Comparison of ENCODE assay signal across 1 cellular context in the genomic region with DNA sequence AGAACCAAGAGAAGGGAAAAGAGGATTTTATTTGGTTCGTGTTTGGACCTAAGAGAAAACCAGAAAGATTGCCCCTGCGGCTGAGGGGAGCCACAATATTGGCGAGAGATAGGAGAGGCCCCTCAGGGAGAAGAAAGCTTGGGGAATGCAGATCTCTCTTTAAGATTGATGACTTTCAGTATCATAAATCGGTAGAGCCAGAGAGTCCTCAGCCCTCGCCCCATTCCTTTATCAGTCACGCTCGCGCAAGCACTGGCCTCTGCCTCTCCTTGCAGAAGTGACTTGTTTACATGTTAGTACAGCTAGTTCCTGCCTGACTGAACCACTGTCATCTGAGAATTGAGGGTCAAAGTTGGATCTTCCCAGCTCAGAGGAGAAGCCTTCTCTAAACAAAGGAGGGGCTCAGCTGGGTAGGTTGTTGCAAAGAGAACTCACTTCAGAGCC.
TF ChIP-seq lines count a peak whose summit lies in the region.

No MANE protein-coding gene starts in this region.

TF ChIP-seq in GM23338, 12 proteins besides CTCF, POLR2A, EP300 and RAD21 (continued from another document):
- TF ChIP-seq, protein P1, sequence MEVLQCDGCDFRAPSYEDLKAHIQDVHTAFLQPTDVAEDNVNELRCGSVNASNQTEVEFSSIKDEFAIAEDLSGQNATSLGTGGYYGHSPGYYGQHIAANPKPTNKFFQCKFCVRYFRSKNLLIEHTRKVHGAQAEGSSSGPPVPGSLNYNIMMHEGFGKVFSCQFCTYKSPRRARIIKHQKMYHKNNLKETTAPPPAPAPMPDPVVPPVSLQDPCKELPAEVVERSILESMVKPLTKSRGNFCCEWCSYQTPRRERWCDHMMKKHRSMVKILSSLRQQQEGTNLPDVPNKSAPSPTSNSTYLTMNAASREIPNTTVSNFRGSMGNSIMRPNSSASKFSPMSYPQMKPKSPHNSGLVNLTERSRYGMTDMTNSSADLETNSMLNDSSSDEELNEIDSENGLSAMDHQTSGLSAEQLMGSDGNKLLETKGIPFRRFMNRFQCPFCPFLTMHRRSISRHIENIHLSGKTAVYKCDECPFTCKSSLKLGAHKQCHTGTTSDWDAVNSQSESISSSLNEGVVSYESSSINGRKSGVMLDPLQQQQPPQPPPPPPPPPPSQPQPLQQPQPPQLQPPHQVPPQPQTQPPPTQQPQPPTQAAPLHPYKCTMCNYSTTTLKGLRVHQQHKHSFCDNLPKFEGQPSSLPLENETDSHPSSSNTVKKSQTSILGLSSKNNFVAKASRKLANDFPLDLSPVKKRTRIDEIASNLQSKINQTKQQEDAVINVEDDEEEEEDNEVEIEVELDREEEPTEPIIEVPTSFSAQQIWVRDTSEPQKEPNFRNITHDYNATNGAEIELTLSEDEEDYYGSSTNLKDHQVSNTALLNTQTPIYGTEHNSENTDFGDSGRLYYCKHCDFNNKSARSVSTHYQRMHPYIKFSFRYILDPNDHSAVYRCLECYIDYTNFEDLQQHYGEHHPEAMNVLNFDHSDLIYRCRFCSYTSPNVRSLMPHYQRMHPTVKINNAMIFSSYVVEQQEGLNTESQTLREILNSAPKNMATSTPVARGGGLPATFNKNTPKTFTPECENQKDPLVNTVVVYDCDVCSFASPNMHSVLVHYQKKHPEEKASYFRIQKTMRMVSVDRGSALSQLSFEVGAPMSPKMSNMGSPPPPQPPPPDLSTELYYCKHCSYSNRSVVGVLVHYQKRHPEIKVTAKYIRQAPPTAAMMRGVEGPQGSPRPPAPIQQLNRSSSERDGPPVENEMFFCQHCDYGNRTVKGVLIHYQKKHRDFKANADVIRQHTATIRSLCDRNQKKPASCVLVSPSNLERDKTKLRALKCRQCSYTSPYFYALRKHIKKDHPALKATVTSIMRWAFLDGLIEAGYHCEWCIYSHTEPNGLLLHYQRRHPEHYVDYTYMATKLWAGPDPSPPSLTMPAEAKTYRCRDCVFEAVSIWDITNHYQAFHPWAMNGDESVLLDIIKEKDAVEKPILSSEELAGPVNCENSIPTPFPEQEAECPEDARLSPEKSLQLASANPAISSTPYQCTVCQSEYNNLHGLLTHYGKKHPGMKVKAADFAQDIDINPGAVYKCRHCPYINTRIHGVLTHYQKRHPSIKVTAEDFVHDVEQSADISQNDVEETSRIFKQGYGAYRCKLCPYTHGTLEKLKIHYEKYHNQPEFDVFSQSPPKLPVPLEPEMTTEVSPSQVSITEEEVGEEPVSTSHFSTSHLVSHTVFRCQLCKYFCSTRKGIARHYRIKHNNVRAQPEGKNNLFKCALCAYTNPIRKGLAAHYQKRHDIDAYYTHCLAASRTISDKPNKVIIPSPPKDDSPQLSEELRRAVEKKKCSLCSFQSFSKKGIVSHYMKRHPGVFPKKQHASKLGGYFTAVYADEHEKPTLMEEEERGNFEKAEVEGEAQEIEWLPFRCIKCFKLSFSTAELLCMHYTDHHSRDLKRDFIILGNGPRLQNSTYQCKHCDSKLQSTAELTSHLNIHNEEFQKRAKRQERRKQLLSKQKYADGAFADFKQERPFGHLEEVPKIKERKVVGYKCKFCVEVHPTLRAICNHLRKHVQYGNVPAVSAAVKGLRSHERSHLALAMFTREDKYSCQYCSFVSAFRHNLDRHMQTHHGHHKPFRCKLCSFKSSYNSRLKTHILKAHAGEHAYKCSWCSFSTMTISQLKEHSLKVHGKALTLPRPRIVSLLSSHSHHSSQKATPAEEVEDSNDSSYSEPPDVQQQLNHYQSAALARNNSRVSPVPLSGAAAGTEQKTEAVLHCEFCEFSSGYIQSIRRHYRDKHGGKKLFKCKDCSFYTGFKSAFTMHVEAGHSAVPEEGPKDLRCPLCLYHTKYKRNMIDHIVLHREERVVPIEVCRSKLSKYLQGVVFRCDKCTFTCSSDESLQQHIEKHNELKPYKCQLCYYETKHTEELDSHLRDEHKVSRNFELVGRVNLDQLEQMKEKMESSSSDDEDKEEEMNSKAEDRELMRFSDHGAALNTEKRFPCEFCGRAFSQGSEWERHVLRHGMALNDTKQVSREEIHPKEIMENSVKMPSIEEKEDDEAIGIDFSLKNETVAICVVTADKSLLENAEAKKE (CRISPR knock-in tag; IDR thresholded peaks at IDR 0.05) = no peak
- TF ChIP-seq POLR2AphosphoS5 (IDR thresholded peaks at IDR 0.05; ENCODE audit: low read depth) (no peak), STAT1 (IDR thresholded peaks at IDR 0.05; ENCODE audit: unreplicated experiment) (no peak), ZNF331 (CRISPR knock-in tag; IDR thresholded peaks at IDR 0.05; ENCODE audit: low read depth) (no peak), ZNF114 (CRISPR knock-in tag; IDR thresholded peaks at IDR 0.05) (no peak), NANOG (IDR thresholded peaks at IDR 0.05; ENCODE audit: borderline replicate concordance) (no peak), EZH2 (IDR thresholded peaks at IDR 0.05; ENCODE audit: low read depth, unreplicated experiment) (no peak), CREB1 (CRISPR knock-in tag; IDR thresholded peaks at IDR 0.05; ENCODE audit: low read depth) (no peak), JUNB (IDR thresholded peaks at IDR 0.05; ENCODE audit: unreplicated experiment) (no peak)
- TF ChIP-seq, protein P2, sequence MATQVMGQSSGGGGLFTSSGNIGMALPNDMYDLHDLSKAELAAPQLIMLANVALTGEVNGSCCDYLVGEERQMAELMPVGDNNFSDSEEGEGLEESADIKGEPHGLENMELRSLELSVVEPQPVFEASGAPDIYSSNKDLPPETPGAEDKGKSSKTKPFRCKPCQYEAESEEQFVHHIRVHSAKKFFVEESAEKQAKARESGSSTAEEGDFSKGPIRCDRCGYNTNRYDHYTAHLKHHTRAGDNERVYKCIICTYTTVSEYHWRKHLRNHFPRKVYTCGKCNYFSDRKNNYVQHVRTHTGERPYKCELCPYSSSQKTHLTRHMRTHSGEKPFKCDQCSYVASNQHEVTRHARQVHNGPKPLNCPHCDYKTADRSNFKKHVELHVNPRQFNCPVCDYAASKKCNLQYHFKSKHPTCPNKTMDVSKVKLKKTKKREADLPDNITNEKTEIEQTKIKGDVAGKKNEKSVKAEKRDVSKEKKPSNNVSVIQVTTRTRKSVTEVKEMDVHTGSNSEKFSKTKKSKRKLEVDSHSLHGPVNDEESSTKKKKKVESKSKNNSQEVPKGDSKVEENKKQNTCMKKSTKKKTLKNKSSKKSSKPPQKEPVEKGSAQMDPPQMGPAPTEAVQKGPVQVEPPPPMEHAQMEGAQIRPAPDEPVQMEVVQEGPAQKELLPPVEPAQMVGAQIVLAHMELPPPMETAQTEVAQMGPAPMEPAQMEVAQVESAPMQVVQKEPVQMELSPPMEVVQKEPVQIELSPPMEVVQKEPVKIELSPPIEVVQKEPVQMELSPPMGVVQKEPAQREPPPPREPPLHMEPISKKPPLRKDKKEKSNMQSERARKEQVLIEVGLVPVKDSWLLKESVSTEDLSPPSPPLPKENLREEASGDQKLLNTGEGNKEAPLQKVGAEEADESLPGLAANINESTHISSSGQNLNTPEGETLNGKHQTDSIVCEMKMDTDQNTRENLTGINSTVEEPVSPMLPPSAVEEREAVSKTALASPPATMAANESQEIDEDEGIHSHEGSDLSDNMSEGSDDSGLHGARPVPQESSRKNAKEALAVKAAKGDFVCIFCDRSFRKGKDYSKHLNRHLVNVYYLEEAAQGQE (IDR thresholded peaks at IDR 0.05; ENCODE audit: unreplicated experiment) = no peak
- TF ChIP-seq, protein P3, sequence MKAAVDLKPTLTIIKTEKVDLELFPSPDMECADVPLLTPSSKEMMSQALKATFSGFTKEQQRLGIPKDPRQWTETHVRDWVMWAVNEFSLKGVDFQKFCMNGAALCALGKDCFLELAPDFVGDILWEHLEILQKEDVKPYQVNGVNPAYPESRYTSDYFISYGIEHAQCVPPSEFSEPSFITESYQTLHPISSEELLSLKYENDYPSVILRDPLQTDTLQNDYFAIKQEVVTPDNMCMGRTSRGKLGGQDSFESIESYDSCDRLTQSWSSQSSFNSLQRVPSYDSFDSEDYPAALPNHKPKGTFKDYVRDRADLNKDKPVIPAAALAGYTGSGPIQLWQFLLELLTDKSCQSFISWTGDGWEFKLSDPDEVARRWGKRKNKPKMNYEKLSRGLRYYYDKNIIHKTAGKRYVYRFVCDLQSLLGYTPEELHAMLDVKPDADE (IDR thresholded peaks at IDR 0.05) = no peak
